In genomic region chr3:126100688-126101301, GRCh38 we compare ENCODE assay signal across 10 cellular contexts. TPM values are rescaled to one million over a fixed set of nuclear protein-coding genes. Genes with fewer than 3 reads are reported as not detected.
DNase-seq lines count a peak whose midpoint lies in the region; ATAC-seq, FAIRE-seq and TF ChIP-seq lines count a peak whose summit lies in the region.
"Had no signal": no experiment of that assay in that cellular context is flagged by ENCODE, and none has a peak within 500 bp of the region (broad histone marks: within the 10 kb centered on the region; RNA-seq: fewer than 3 reads in every experiment).

No MANE protein-coding gene starts in this region.

- WGBS in esophagus muscularis mucosa = 72% methylated on average over 16 of the region's 18 CpGs
- WGBS in psoas muscle, 3 donors = 21 to 36% (median 27%) methylated on average over 18 of the region's 18 CpGs

- peak overlapping the region in 1 of 4 donors; percentile 79 for H3K27ac ChIP-seq in esophagus muscularis mucosa (replicated peaks in 1 of 4)
- H3K27ac ChIP-seq in psoas muscle = peak overlapping the region; percentile 91
- no peak overlapping the region for H3K27ac ChIP-seq in Karpas-422 (ENCODE audit: low read length)
- H3K27ac ChIP-seq: neutrophil had no signal

- H3K9me3 ChIP-seq in esophagus muscularis mucosa = peaks cover 0 to 15% (median 6%) of the 10 kb centered on the region in 4 donors
- no peaks in the 10 kb centered on the region for H3K9me3 ChIP-seq in psoas muscle
- H3K9me3 ChIP-seq in Karpas-422 (ENCODE audit: low read length) = no peaks in the 10 kb centered on the region
- H3K9me3 ChIP-seq: neutrophil had no signal

- no peak for TF ChIP-seq EP300 in esophagus muscularis mucosa (IDR thresholded peaks at IDR 0.05)

- intact Hi-C loops in esophagus muscularis mucosa (cut with DNase I) (no loop called here), psoas muscle (cut with DNase I) (no loop called here)

- TF ChIP-seq CTCF in esophagus muscularis mucosa (IDR thresholded peaks at IDR 0.05) (no peak), psoas muscle (IDR thresholded peaks at IDR 0.05) (no peak)

- H3K9me2 ChIP-seq in Karpas-422 (replicated peaks; ENCODE audit: insufficient read depth, low read length) = no peaks in the 10 kb centered on the region

- no peak overlapping the region for H3K4me3 ChIP-seq in esophagus muscularis mucosa
- H3K4me3 ChIP-seq in psoas muscle = peak overlapping the region; percentile 48
- H3K4me3 ChIP-seq in Karpas-422 (ENCODE audit: low read length) = no peak overlapping the region

- no peak overlapping the region for H3K9ac ChIP-seq in Karpas-422 (ENCODE audit: low read length)

- H3K79me2 ChIP-seq in Karpas-422 (ENCODE audit: low read length) = no peaks in the 10 kb centered on the region

- H3K27me3 ChIP-seq in esophagus muscularis mucosa = no peaks in the 10 kb centered on the region
- no peaks in the 10 kb centered on the region for H3K27me3 ChIP-seq in psoas muscle (ENCODE audit: insufficient read depth in 3 of 3, low read length in 2 of 3)
- no peaks in the 10 kb centered on the region for H3K27me3 ChIP-seq in Karpas-422 (ENCODE audit: low read length)
- H3K27me3 ChIP-seq: neutrophil had no signal

- H4K20me1 ChIP-seq in Karpas-422 (ENCODE audit: insufficient read depth, low read depth, low read length) = no peaks in the 10 kb centered on the region

- FAIRE-seq in GM12891 (lab: Jason Lieb, UNC) = no peak

- peaks cover 0 to 23% (median 16%) of the 10 kb centered on the region in 4 donors for H3K36me3 ChIP-seq in esophagus muscularis mucosa
- H3K36me3 ChIP-seq in psoas muscle (ENCODE audit: insufficient read depth in 1 of 2, low read depth in 1 of 2) = peaks cover 0 to 22% of the 10 kb centered on the region in 2 donors
- no peaks in the 10 kb centered on the region for H3K36me3 ChIP-seq in Karpas-422 (ENCODE audit: insufficient read depth, low read length)
- H3K36me3 ChIP-seq: neutrophil had no signal

- H3K4me1 ChIP-seq in esophagus muscularis mucosa = peaks cover 16 to 23% (median 21%) of the 10 kb centered on the region in 4 donors
- peaks cover 56% of the 10 kb centered on the region for H3K4me1 ChIP-seq in psoas muscle
- no peaks in the 10 kb centered on the region for H3K4me1 ChIP-seq in Karpas-422 (ENCODE audit: low read length)

- TF ChIP-seq POLR2A in GM12891 (IDR thresholded peaks at IDR 0.05; ENCODE audit: low read depth, low read length) (no peak), esophagus muscularis mucosa (IDR thresholded peaks at IDR 0.05; ENCODE audit: low read depth) (no peak)

- DNase-seq in GM12891 (ENCODE audit: insufficient read length, low spot score) (peak; percentile 59), M059J (ENCODE audit: low read depth) (peak; percentile 99), esophagus muscularis mucosa (ENCODE audit: extremely low spot score) (peak; percentile 87), psoas muscle (peak; percentile 48 to 63), mucosa of gallbladder (ENCODE audit: low spot score) (no peak), Karpas-422 (no peak), NCI-H526 (lab: John Stamatoyannopoulos, UW) (no peak), NAMALWA (ENCODE audit: low spot score) (no peak)
- DNase-seq: NCI-H2029 treated with DMSO at 0.1 percent for 48 hours had no signal

- no peak overlapping the region for H3K4me2 ChIP-seq in Karpas-422 (ENCODE audit: low read depth, low read length, poor library complexity, severe bottlenecking)

- ATAC-seq in psoas muscle = peak; percentile 63 to 81 (median 75)

- H2AFZ ChIP-seq in Karpas-422 (ENCODE audit: low read length) = no peak overlapping the region

TF ChIP-seq in GM12891, 5 proteins besides CTCF, POLR2A, EP300 and RAD21:
- peak; percentile 22 for TF ChIP-seq PAX5 (IDR thresholded peaks at IDR 0.05; ENCODE audit: insufficient read depth, low read length, severe bottlenecking)
- no peak for TF ChIP-seq SPI1 (IDR thresholded peaks at IDR 0.05; ENCODE audit: low read depth, low read length)
- no peak for TF ChIP-seq TAF1 (IDR thresholded peaks at IDR 0.05; ENCODE audit: low read depth, low read length)
- no peak for TF ChIP-seq POLR2AphosphoS5 (IDR thresholded peaks at IDR 0.05; ENCODE audit: low read depth, low read length)
- peak; percentile 90; the same call in 1 of the 2 replicates for TF ChIP-seq POU2F2 (IDR thresholded peaks at IDR 0.05; ENCODE audit: low read depth, low read length)

RNA-seq across cellular contexts. Expression of gene SLC41A3, which starts 16.9 kb away (rescaled TPM):
- polyA plus RNA-seq in GM12891 (2012; ENCODE audit: low read depth, missing spikeins) = 15.8 TPM
- 57.3 and 67.5 TPM in 2 replicates for total RNA-seq in M059J (2014; rRNA removed; shearing (Covaris generic))
- total RNA-seq in esophagus muscularis mucosa (10 to 100 TPM; 31.6 to 68.1 (median 38.9) TPM), psoas muscle (10 to 100 TPM; 37.5 to 58.9 (median 45.3) TPM), mucosa of gallbladder (95.5 TPM)
- polyA plus RNA-seq in psoas muscle = 10 to 100 TPM; 28.7 to 36.9 (median 34.7) TPM
- total RNA-seq in Karpas-422 (2014; rRNA removed; shearing (Covaris generic); ENCODE audit: low replicate concordance) = 26.9 and 45.0 TPM in 2 replicates

Comparison
In these comparisons a context has a peak if more than half of its experiments do, and no peak if none do; other contexts are left out.
1. DNase-seq: peak in GM12891 (single experiment), M059J (single experiment), esophagus muscularis mucosa (single experiment) and psoas muscle (2 of 2); none in mucosa of gallbladder (single experiment), Karpas-422 (single experiment), NCI-H526 (0 of 2) and NAMALWA (single experiment).